In genomic region chr1:19035356-19036048, GRCh38 we compare ENCODE assay signal across 24 cellular contexts.
DNase-seq lines count a peak whose midpoint lies in the region; ATAC-seq, FAIRE-seq and TF ChIP-seq lines count a peak whose summit lies in the region.
"Had no signal": no experiment of that assay in that cellular context is flagged by ENCODE, and none has a peak within 500 bp of the region (broad histone marks: within the 10 kb centered on the region; RNA-seq: fewer than 3 reads in every experiment).

No MANE protein-coding gene starts in this region.

- TF ChIP-seq RAD21 in A549 (conservative IDR thresholded peaks at IDR 0.05 in 1 of 2, IDR thresholded peaks at IDR 0.05 in 1 of 2), result no peak

- H2AFZ ChIP-seq in DND-41 (ENCODE audit: low read depth, low read length), result no peak overlapping the region

- TF ChIP-seq POLR2A in A549 (IDR thresholded peaks at IDR 0.05; ENCODE audit: low read length) (no peak), breast epithelium (IDR thresholded peaks at IDR 0.05) (no peak), uterus (IDR thresholded peaks at IDR 0.05) (no peak)

- ATAC-seq in A549 (peak; percentile 28; a peak in 2 of 6 replicates), DND-41 (ENCODE audit: insufficient read depth, low read depth) (0 out of 3 replicates have a peak, but pooled peaks have one; percentile 39)
- ATAC-seq: left lung had no signal

- 80% methylated on average over 7 of the region's 8 CpGs for WGBS in A549 (ENCODE audit: missing lambda C conversion rate)

- peak overlapping the region in 1 of 2 experiments; percentile 75; a peak in 2 of 6 replicates for H3K27ac ChIP-seq in A549
- H3K27ac ChIP-seq in DND-41 (ENCODE audit: low read length), result no peak overlapping the region
- peak overlapping the region; percentile 69 to 83 for H3K27ac ChIP-seq in breast epithelium
- peak overlapping the region in 1 of 2 donors; percentile 23 for H3K27ac ChIP-seq in uterus
- no peak overlapping the region for H3K27ac ChIP-seq in caudate nucleus (ENCODE audit: low read depth, low read length)
- H3K27ac ChIP-seq: colonic mucosa, left lung, neutrophil had no signal

- H3K79me2 ChIP-seq in DND-41 (ENCODE audit: insufficient read depth, low read length), result no peaks in the 10 kb centered on the region

- peaks cover 76% of the 10 kb centered on the region for H3K27me3 Mint-ChIP-seq in nephron (ENCODE audit: low read depth)
- H3K27me3 Mint-ChIP-seq: activated naive CD8-positive, alpha-beta T cell treated with anti-CD3 and anti-CD28 coated beads for 36 hours had no signal

- H3K4me2 ChIP-seq in A549 (no peak overlapping the region), DND-41 (ENCODE audit: insufficient read depth, low read length) (no peak overlapping the region)

- TF ChIP-seq CTCF in A549 (IDR thresholded peaks at IDR 0.05) (no peak), DND-41 (IDR thresholded peaks at IDR 0.05; ENCODE audit: borderline replicate concordance, extremely low read depth, low read length, poor library complexity, severe bottlenecking) (no peak), breast epithelium (IDR thresholded peaks at IDR 0.05) (no peak), nephron (IDR thresholded peaks at IDR 0.05; ENCODE audit: unreplicated experiment in 3 of 3) (no peak), uterus (IDR thresholded peaks at IDR 0.05) (no peak)

- H3K27me3 ChIP-seq in DND-41 (ENCODE audit: insufficient read depth, low read length, poor library complexity) (peaks cover 5% of the 10 kb centered on the region), breast epithelium (no peaks in the 10 kb centered on the region), uterus (no peaks in the 10 kb centered on the region)
- H3K27me3 ChIP-seq: colonic mucosa had no signal

- H4K20me1 ChIP-seq in DND-41 (ENCODE audit: insufficient read depth, low read length), result no peaks in the 10 kb centered on the region; the same call in 1 of the 2 replicates

- no peak for TF ChIP-seq EP300 in A549 (IDR thresholded peaks at IDR 0.05)

- no peak for DNase-seq in A549 (ENCODE audit: low read depth in 1 of 2, low spot score in 1 of 2)
- DNase-seq in DND-41, result no peak
- no peak for DNase-seq in breast epithelium (ENCODE audit: low spot score in 2 of 2)
- DNase-seq in SHP77 treated with DMSO at 0.1 percent for 48 hours (lab: John Stamatoyannopoulos, UW), result no peak
- no peak for DNase-seq in NOMO-1 treated with DMSO at 0.1 percent for 48 hours (lab: John Stamatoyannopoulos, UW; ENCODE audit: unreplicated experiment)
- DNase-seq in uterus, result no peak
- no peak for DNase-seq in caudate nucleus (lab: John Stamatoyannopoulos, UW)
- DNase-seq: activated CD4-positive, alpha-beta T cell treated with anti-CD3 and anti-CD28 coated beads for 48 hours; activated naive CD8-positive, alpha-beta T cell treated with anti-CD3 and anti-CD28 coated beads for 36 hours; colonic mucosa; DMS53; glutamatergic neuron; KG1; NCI-H1048; NCI-H2029 treated with DMSO at 0.1 percent for 48 hours; NCI-H446 treated with DMSO at 0.1 percent for 48 hours had no signal

- H3K4me1 Mint-ChIP-seq in nephron, result peaks cover 17% of the 10 kb centered on the region
- H3K4me1 Mint-ChIP-seq: activated naive CD8-positive, alpha-beta T cell treated with anti-CD3 and anti-CD28 coated beads for 36 hours had no signal

- H3K4me3 Mint-ChIP-seq in nephron, result no peak overlapping the region
- H3K4me3 Mint-ChIP-seq: activated naive CD8-positive, alpha-beta T cell treated with anti-CD3 and anti-CD28 coated beads for 36 hours; CD4-positive, alpha-beta T cell had no signal

- no peaks in the 10 kb centered on the region for H3K9me3 ChIP-seq in A549
- no peaks in the 10 kb centered on the region for H3K9me3 ChIP-seq in DND-41 (ENCODE audit: insufficient read depth, low read length, severe bottlenecking)
- H3K9me3 ChIP-seq in breast epithelium, result no peaks in the 10 kb centered on the region
- H3K9me3 ChIP-seq in uterus, result no peaks in the 10 kb centered on the region
- H3K9me3 ChIP-seq: colonic mucosa, left lung, neutrophil had no signal

- FAIRE-seq in A549 (lab: Jason Lieb, UNC), result no peak
- FAIRE-seq: GM12892, GM19239, H1, TTC549 had no signal

- no peak overlapping the region for H3K9ac ChIP-seq in DND-41 (ENCODE audit: low read depth, low read length)

- intact Hi-C loops in breast epithelium (cut with DNase I; ENCODE audit: low total_unique reads) (no loop called here), uterus (cut with DNase I; ENCODE audit: low total_unique reads) (no loop called here)

- H3K4me3 ChIP-seq in A549 (no peak overlapping the region), DND-41 (ENCODE audit: low read depth in 1 of 2, low read length in 2 of 2) (no peak overlapping the region), breast epithelium (no peak overlapping the region), uterus (no peak overlapping the region)
- H3K4me3 ChIP-seq: colonic mucosa, left lung had no signal

- no peaks in the 10 kb centered on the region for H3K36me3 ChIP-seq in DND-41 (ENCODE audit: insufficient read depth, low read length)
- no peaks in the 10 kb centered on the region for H3K36me3 ChIP-seq in breast epithelium
- no peaks in the 10 kb centered on the region for H3K36me3 ChIP-seq in uterus
- H3K36me3 ChIP-seq: colonic mucosa, left lung, neutrophil had no signal

- H3K36me3 Mint-ChIP-seq in nephron (ENCODE audit: low read depth), result no peaks in the 10 kb centered on the region
- H3K36me3 Mint-ChIP-seq: activated naive CD8-positive, alpha-beta T cell treated with anti-CD3 and anti-CD28 coated beads for 36 hours had no signal

- H3K9me3 Mint-ChIP-seq in nephron, result no peaks in the 10 kb centered on the region
- H3K9me3 Mint-ChIP-seq: activated naive CD8-positive, alpha-beta T cell treated with anti-CD3 and anti-CD28 coated beads for 36 hours; CD4-positive, alpha-beta T cell had no signal

- POLR2A ChIA-PET in A549 (lab: Yijun Ruan, JAX), result interaction anchor here (0.6 kb wide), 1 partner anchor 13 kb away, joined by 3 read pairs; no protein-coding TSS in a partner anchor

- H3K27ac Mint-ChIP-seq in nephron, result peak overlapping the region in 2 of 3 experiments; percentile 33 to 74
- H3K27ac Mint-ChIP-seq: activated naive CD8-positive, alpha-beta T cell treated with anti-CD3 and anti-CD28 coated beads for 36 hours; CD4-positive, alpha-beta T cell had no signal

- H3K4me1 ChIP-seq in A549, result peaks cover 9% of the 10 kb centered on the region
- H3K4me1 ChIP-seq in DND-41 (ENCODE audit: insufficient read depth, low read length), result no peaks in the 10 kb centered on the region
- no peaks in the 10 kb centered on the region for H3K4me1 ChIP-seq in breast epithelium
- H3K4me1 ChIP-seq in uterus, result no peaks in the 10 kb centered on the region
- H3K4me1 ChIP-seq: colonic mucosa, left lung had no signal

- CTCF ChIA-PET in A549 (lab: Yijun Ruan, JAX), result no interaction called here

TF ChIP-seq in A549, 52 proteins besides CTCF, POLR2A, EP300 and RAD21 (continues in another document):
- TF ChIP-seq HEYL (CRISPR knock-in tag; IDR thresholded peaks at IDR 0.05), result no peak
- TF ChIP-seq RCOR1 (IDR thresholded peaks at IDR 0.05; ENCODE audit: low read depth, low read length), result no peak
- TF ChIP-seq ATOH8 (CRISPR knock-in tag; IDR thresholded peaks at IDR 0.05; ENCODE audit: low read depth), result no peak
- TF ChIP-seq JUNB (IDR thresholded peaks at IDR 0.05), result no peak
- no peak for TF ChIP-seq MYC (IDR thresholded peaks at IDR 0.05; ENCODE audit: borderline replicate concordance, low read length)
- no peak for TF ChIP-seq FOSL2 (IDR thresholded peaks at IDR 0.05)
- TF ChIP-seq FOSL2 (CRISPR knock-in tag; IDR thresholded peaks at IDR 0.05), result no peak
- TF ChIP-seq RARB (CRISPR knock-in tag; IDR thresholded peaks at IDR 0.05), result no peak
- TF ChIP-seq CBX2 (IDR thresholded peaks at IDR 0.05; ENCODE audit: borderline replicate concordance, low read depth), result no peak
- TF ChIP-seq, protein P1, sequence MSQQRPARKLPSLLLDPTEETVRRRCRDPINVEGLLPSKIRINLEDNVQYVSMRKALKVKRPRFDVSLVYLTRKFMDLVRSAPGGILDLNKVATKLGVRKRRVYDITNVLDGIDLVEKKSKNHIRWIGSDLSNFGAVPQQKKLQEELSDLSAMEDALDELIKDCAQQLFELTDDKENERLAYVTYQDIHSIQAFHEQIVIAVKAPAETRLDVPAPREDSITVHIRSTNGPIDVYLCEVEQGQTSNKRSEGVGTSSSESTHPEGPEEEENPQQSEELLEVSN (IDR thresholded peaks at IDR 0.05; ENCODE audit: borderline replicate concordance, low read depth), result no peak
- TF ChIP-seq MAZ (IDR thresholded peaks at IDR 0.05; ENCODE audit: borderline replicate concordance, low read depth, low read length), result no peak
- TF ChIP-seq POLR2AphosphoS2 (conservative IDR thresholded peaks at IDR 0.05; ENCODE audit: low read length), result no peak
- TF ChIP-seq MAFK (IDR thresholded peaks at IDR 0.05; ENCODE audit: partially characterized antibody), result no peak
- TF ChIP-seq CHD4 (IDR thresholded peaks at IDR 0.05; ENCODE audit: borderline replicate concordance), result no peak
- no peak for TF ChIP-seq BHLHE40 (IDR thresholded peaks at IDR 0.05; ENCODE audit: low read depth, low read length)

Comparison
In these comparisons a context has a peak if more than half of its experiments do, and no peak if none do; other contexts are left out.
1. H3K27ac ChIP-seq: peak in breast epithelium (2 of 2); none in DND-41 (single experiment) and caudate nucleus (single experiment).